In the genomic region with DNA sequence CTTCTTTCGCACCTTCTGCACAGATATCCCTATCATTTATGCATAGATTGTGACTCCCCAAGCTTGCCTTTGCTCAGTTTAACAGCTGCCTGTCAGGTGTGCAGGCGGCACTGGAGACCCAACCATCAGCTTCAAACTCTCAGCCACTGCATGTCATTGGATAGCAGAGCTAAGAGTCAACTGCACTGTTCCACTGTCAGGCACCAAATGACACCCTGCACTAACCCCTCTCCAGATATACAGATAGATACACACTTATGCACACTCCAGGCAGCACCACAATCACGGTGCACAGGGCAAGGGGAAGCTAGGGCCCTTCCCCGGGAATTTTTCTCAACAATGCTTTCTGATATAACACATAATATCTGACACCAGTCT, we compare ENCODE assay signal across 9 cellular contexts.
DNase-seq lines count a peak whose midpoint lies in the region; ATAC-seq and TF ChIP-seq lines count a peak whose summit lies in the region.
"Had no signal": no experiment of that assay in that cellular context is flagged by ENCODE, and none has a peak within 500 bp of the region (broad histone marks: within the 10 kb centered on the region; RNA-seq: fewer than 3 reads in every experiment).

No MANE protein-coding gene starts in this region.

- no peak for ATAC-seq in HG03442 (IDR thresholded peaks at IDR 0.05; ENCODE audit: unreplicated experiment)

- intact Hi-C loops in testis (cut with DNase I; ENCODE audit: low total_unique reads) = loop anchor here (10.0 kb wide), 1 partner anchor 137 kb away; no protein-coding TSS in a partner anchor

- H3K4me2 ChIP-seq in KMS-11 = peak overlapping the region; percentile 52; the same call in 1 of the 2 replicates

- H3K27me3 ChIP-seq in KMS-11 (ENCODE audit: insufficient read depth, low read depth) = no peaks in the 10 kb centered on the region
- no peaks in the 10 kb centered on the region for H3K27me3 ChIP-seq in adipocyte (replicated peaks; ENCODE audit: control insufficient read depth, insufficient read depth, low read length)
- no peaks in the 10 kb centered on the region for H3K27me3 ChIP-seq in testis

- H3K9ac ChIP-seq in KMS-11 = no peak overlapping the region
- H3K9ac ChIP-seq in adipocyte (ENCODE audit: low read length) = peak overlapping the region; percentile 98

- H3K9me3 ChIP-seq in adipocyte (ENCODE audit: control insufficient read depth, low read length) (no peaks in the 10 kb centered on the region), testis (no peaks in the 10 kb centered on the region)

- TF ChIP-seq CTCF in KMS-11 (conservative IDR thresholded peaks at IDR 0.05; ENCODE audit: low read depth, low read length) (no peak), testis (IDR thresholded peaks at IDR 0.05) (no peak)

- DNase-seq in adipocyte (ENCODE audit: low read depth) = no peak
- peak; percentile 58 for DNase-seq in islet precursor cell
- no peak for DNase-seq in testis
- DNase-seq in SW 1271 (lab: John Stamatoyannopoulos, UW) = no peak
- no peak for DNase-seq in substantia nigra (lab: John Stamatoyannopoulos, UW)
- DNase-seq: activated CD4-positive, alpha-beta T cell treated with anti-CD3 and anti-CD28 coated beads, Interleukin-2, amount 10 ng/mL, durations not matched to agents 7 days and 5 days had no signal

- no peaks in the 10 kb centered on the region for H4K20me1 ChIP-seq in KMS-11 (ENCODE audit: insufficient read depth)

- H3K36me3 ChIP-seq in KMS-11 (ENCODE audit: insufficient read depth) (no peaks in the 10 kb centered on the region), adipocyte (ENCODE audit: control insufficient read depth, insufficient read depth, low read length, severe bottlenecking) (no peaks in the 10 kb centered on the region), testis (ENCODE audit: low read depth, missing control alignments) (no peaks in the 10 kb centered on the region)

- H2AFZ ChIP-seq in KMS-11 (ENCODE audit: low read depth) = no peak overlapping the region

- no peak overlapping the region for H3K4me3 ChIP-seq in KMS-11 (IDR thresholded peaks at IDR 0.05; ENCODE audit: insufficient read depth, low read depth, low read length)
- H3K4me3 ChIP-seq in adipocyte (ENCODE audit: low read length) = peak overlapping the region; percentile 94
- H3K4me3 ChIP-seq in testis = no peak overlapping the region

- peaks cover 13% of the 10 kb centered on the region for H3K4me1 ChIP-seq in KMS-11 (ENCODE audit: low read depth, poor library complexity, severe bottlenecking)
- peaks cover 48% of the 10 kb centered on the region for H3K4me1 ChIP-seq in adipocyte (ENCODE audit: control insufficient read depth, insufficient read depth, low read length)
- H3K4me1 ChIP-seq in testis = peaks cover 11% of the 10 kb centered on the region

- H3K27ac ChIP-seq in KMS-11 (no peak overlapping the region), testis (peak overlapping the region; percentile 84), substantia nigra (ENCODE audit: low read depth, low read length, poor library complexity, severe bottlenecking) (no peak overlapping the region)
- H3K27ac ChIP-seq: HL-60 had no signal

- TF ChIP-seq POLR2A in testis (IDR thresholded peaks at IDR 0.05) = no peak

- no peaks in the 10 kb centered on the region for H3K79me2 ChIP-seq in KMS-11 (ENCODE audit: insufficient read depth, low read depth)

- 47 to 63% methylated on average over 4 of the region's 4 CpGs for WGBS in testis, 2 donors

Comparison
In these comparisons a context has a peak if more than half of its experiments do, and no peak if none do; other contexts are left out.
1. H3K27ac ChIP-seq: peak in testis (2 of 2); none in KMS-11 (single experiment) and substantia nigra (single experiment).